Comparison of ENCODE assay signal across 13 cellular contexts in the genomic region with DNA sequence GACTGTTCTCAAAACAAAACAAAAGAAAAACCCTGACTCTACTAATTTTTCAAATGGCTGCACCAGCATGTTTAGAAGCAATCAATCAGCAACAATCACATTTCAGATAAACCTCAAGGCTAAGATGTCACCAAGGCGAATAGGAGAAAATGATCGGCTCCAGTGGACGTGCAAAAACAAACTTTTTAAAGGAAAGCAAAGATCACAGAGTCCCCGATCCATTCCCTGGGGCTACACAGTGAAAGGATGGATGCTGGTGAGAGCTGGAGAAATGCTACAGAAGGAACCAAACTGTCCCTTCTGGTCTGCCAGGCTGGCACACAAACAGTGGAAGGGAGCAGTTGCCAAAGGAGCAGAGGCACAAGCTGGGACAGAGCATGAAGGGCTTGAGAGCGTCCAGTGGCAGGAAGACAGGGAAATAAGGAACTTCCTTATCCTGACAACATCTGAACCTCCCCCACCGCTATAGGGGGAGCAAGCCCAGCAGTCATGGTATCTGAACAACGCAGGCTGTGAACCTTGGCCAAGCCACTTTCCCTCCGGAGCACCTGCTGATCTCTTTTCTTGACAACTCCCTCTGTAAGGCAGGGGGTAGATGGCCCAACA.
DNase-seq lines count a peak whose midpoint lies in the region; ATAC-seq and TF ChIP-seq lines count a peak whose summit lies in the region.
"Had no signal": no experiment of that assay in that cellular context is flagged by ENCODE, and none has a peak within 500 bp of the region (broad histone marks: within the 10 kb centered on the region; RNA-seq: fewer than 3 reads in every experiment).

No MANE protein-coding gene starts in this region.

- no peaks in the 10 kb centered on the region for H3K27me3 Mint-ChIP-seq in activated naive CD8-positive, alpha-beta T cell treated with anti-CD3 and anti-CD28 coated beads, Interleukin-2, amount 50 U/mL, for 24 hours
- H3K27me3 Mint-ChIP-seq: activated naive CD4-positive, alpha-beta T cell treated with anti-CD3 and anti-CD28 coated beads, Interleukin-2, amount 50 U/mL, for 24 hours had no signal

- no peaks in the 10 kb centered on the region for H3K36me3 Mint-ChIP-seq in activated naive CD8-positive, alpha-beta T cell treated with anti-CD3 and anti-CD28 coated beads, Interleukin-2, amount 50 U/mL, for 24 hours (ENCODE audit: low read depth)
- H3K36me3 Mint-ChIP-seq: activated naive CD4-positive, alpha-beta T cell treated with anti-CD3 and anti-CD28 coated beads, Interleukin-2, amount 50 U/mL, for 24 hours had no signal

- no peak for TF ChIP-seq POLR2A in lower leg skin (IDR thresholded peaks at IDR 0.05)

- no peaks in the 10 kb centered on the region for H3K79me2 ChIP-seq in ACC112 (ENCODE audit: control insufficient read depth, insufficient read depth, low read length, unreplicated experiment)

- intact Hi-C loops in lower leg skin (cut with DNase I; ENCODE audit: low total_unique reads): no loop called here

- no peaks in the 10 kb centered on the region for H3K4me1 Mint-ChIP-seq in activated naive CD8-positive, alpha-beta T cell treated with anti-CD3 and anti-CD28 coated beads, Interleukin-2, amount 50 U/mL, for 24 hours

- ATAC-seq in GM21723 (IDR thresholded peaks at IDR 0.05; ENCODE audit: unreplicated experiment): no peak
- no peak for ATAC-seq in HG03571 (IDR thresholded peaks at IDR 0.05; ENCODE audit: unreplicated experiment)
- no peak for ATAC-seq in activated naive CD8-positive, alpha-beta T cell treated with anti-CD3 and anti-CD28 coated beads, Interleukin-2, amount 50 U/mL, for 24 hours

- peaks cover 4% of the 10 kb centered on the region for H3K9me3 Mint-ChIP-seq in activated naive CD8-positive, alpha-beta T cell treated with anti-CD3 and anti-CD28 coated beads, Interleukin-2, amount 50 U/mL, for 24 hours
- H3K9me3 Mint-ChIP-seq: activated naive CD4-positive, alpha-beta T cell treated with anti-CD3 and anti-CD28 coated beads, Interleukin-2, amount 50 U/mL, for 24 hours had no signal

- peak; percentile 72 for DNase-seq in dermis blood vessel endothelial cell
- peak; percentile 17 for DNase-seq in medulla oblongata (ENCODE audit: extremely low spot score)
- no peak for DNase-seq in lower leg skin (ENCODE audit: low spot score in 2 of 2)
- DNase-seq in activated naive CD8-positive, alpha-beta T cell treated with anti-CD3 and anti-CD28 coated beads, Interleukin-2, amount 50 U/mL, for 24 hours: no peak
- DNase-seq: cortex of kidney; heart left ventricle; NCI-H2171 treated with DMSO at 0.1 percent for 48 hours; stimulated activated CD4-positive, alpha-beta T cell treated with anti-CD3 and anti-CD28 coated beads, Interleukin-4, amount 100 ng/mL, for 1 hour had no signal

- no peaks in the 10 kb centered on the region for H3K9me3 ChIP-seq in HUES48 (ENCODE audit: control insufficient read depth, insufficient read depth, low read length)
- H3K9me3 ChIP-seq: heart left ventricle had no signal

- no peak overlapping the region for H3K27ac ChIP-seq in ACC112 (ENCODE audit: low read depth, low read length)
- H3K27ac ChIP-seq in HUES48 (ENCODE audit: low read depth, low read length): peak overlapping the region; percentile 87
- H3K27ac ChIP-seq: heart left ventricle had no signal

- no peaks in the 10 kb centered on the region for H3K36me3 ChIP-seq in ACC112 (ENCODE audit: insufficient read depth, low read length)
- H3K36me3 ChIP-seq in HUES48 (ENCODE audit: control insufficient read depth, insufficient read depth, low read length): no peaks in the 10 kb centered on the region
- H3K36me3 ChIP-seq: heart left ventricle had no signal

- H3K4me3 Mint-ChIP-seq in activated naive CD8-positive, alpha-beta T cell treated with anti-CD3 and anti-CD28 coated beads, Interleukin-2, amount 50 U/mL, for 24 hours: no peak overlapping the region
- H3K4me3 Mint-ChIP-seq: activated naive CD4-positive, alpha-beta T cell treated with anti-CD3 and anti-CD28 coated beads, Interleukin-2, amount 50 U/mL, for 24 hours had no signal

- TF ChIP-seq CTCF in lower leg skin (IDR thresholded peaks at IDR 0.05): no peak

- H3K4me1 ChIP-seq in ACC112 (ENCODE audit: control insufficient read depth, insufficient read depth, low read length, unreplicated experiment): no peaks in the 10 kb centered on the region
- H3K4me1 ChIP-seq in HUES48 (ENCODE audit: control insufficient read depth, insufficient read depth, low read length): peaks cover 8% of the 10 kb centered on the region

- H3K9ac ChIP-seq in HUES48 (ENCODE audit: low read depth, low read length): no peak overlapping the region

- no peaks in the 10 kb centered on the region for H3K27me3 ChIP-seq in ACC112 (ENCODE audit: insufficient read depth, low read length)
- no peaks in the 10 kb centered on the region for H3K27me3 ChIP-seq in HUES48 (ENCODE audit: control insufficient read depth, insufficient read depth, low read length)
- H3K27me3 ChIP-seq: heart left ventricle had no signal

- 34 to 39% methylated on average over 8 of the region's 8 CpGs for WGBS in lower leg skin, 2 donors

- H3K4me3 ChIP-seq in ACC112 (ENCODE audit: low read depth, low read length) (no peak overlapping the region), HUES48 (ENCODE audit: low read depth, low read length) (no peak overlapping the region; the same call in 1 of the 2 replicates), lower leg skin (ENCODE audit: low read depth, poor library complexity, severe bottlenecking) (no peak overlapping the region)
- H3K4me3 ChIP-seq: heart left ventricle had no signal

- no peak overlapping the region for H3K27ac Mint-ChIP-seq in activated naive CD8-positive, alpha-beta T cell treated with anti-CD3 and anti-CD28 coated beads, Interleukin-2, amount 50 U/mL, for 24 hours
- H3K27ac Mint-ChIP-seq: activated naive CD4-positive, alpha-beta T cell treated with anti-CD3 and anti-CD28 coated beads, Interleukin-2, amount 50 U/mL, for 24 hours had no signal

- H2AFZ ChIP-seq in ACC112 (ENCODE audit: low read length, unreplicated experiment): peak overlapping the region; percentile 41

Comparison
In these comparisons a context has a peak if more than half of its experiments do, and no peak if none do; other contexts are left out.
1. DNase-seq: peak in dermis blood vessel endothelial cell (single experiment) and medulla oblongata (single experiment); none in lower leg skin (0 of 2) and activated naive CD8-positive, alpha-beta T cell treated with anti-CD3 and anti-CD28 coated beads, Interleukin-2, amount 50 U/mL, for 24 hours (single experiment).